Comparison of ENCODE assay signal across 19 cellular contexts in the genomic region with DNA sequence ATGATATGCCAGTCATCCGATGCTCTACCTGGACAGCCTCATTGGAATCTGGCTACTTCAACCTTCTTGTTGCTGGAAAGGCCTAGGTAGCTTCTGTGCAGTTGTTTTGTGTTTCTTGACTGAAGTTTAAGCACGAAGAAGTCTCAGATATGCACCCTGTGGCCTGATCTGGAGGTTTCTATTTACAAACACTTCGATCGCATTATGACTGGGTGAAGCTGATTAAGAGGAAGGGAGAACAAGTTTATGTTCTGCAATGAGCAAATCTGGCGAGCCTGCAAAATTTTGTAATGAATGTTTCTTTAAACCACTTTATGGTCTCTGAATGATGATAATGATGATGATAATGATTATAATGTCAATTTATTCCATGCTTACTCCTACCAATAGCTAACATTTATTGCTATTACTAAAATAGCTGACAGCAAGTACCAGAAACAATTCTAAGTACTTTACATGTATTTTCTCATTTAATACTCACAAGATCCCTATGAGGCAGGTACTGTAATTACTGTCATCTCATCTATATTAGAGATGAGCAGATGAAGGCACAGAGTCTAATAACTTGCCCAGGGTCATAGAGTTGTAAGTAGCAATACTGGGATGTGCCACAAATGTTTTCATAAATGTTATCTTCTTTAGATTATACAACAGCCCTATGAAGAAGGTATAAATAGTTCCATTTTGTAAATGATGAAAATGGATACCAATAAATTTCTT.
A peak's percentile ranks its signal among the peaks of the same experiment; 100 is the strongest.
DNase-seq lines count a peak whose midpoint lies in the region; ATAC-seq and TF ChIP-seq lines count a peak whose summit lies in the region.
"Had no signal": no experiment of that assay in that cellular context is flagged by ENCODE, and none has a peak within 500 bp of the region (broad histone marks: within the 10 kb centered on the region; RNA-seq: fewer than 3 reads in every experiment).

No MANE protein-coding gene starts in this region.

- no peak overlapping the region for H3K27ac ChIP-seq in RWPE1
- H3K27ac ChIP-seq: ascending aorta, heart left ventricle, pancreas, thoracic aorta had no signal

- H3K36me3 Mint-ChIP-seq in activated T-cell treated with anti-CD3 and anti-CD28 coated beads, Interleukin-2, amount 50 U/mL, for 4 hours (ENCODE audit: insufficient read depth), result no peaks in the 10 kb centered on the region
- no peaks in the 10 kb centered on the region for H3K36me3 Mint-ChIP-seq in stimulated activated memory B cell treated with anti-CD40 and anti-IgM and Interleukin-4, amounts not matched to agents 10 μg/mL and 1 μg/mL and 100 μg/mL, for 72 hours
- H3K36me3 Mint-ChIP-seq in T-helper 2 cell treated with Interferon-gamma antibody and Interleukin-4, amounts not matched to agents 5 μg/mL and 100 μg/mL, for 36 hours (ENCODE audit: low read depth), result no peaks in the 10 kb centered on the region

- peaks cover 6% of the 10 kb centered on the region for H3K27me3 Mint-ChIP-seq in activated T-cell treated with anti-CD3 and anti-CD28 coated beads, Interleukin-2, amount 50 U/mL, for 4 hours (ENCODE audit: low read depth)
- no peaks in the 10 kb centered on the region for H3K27me3 Mint-ChIP-seq in stimulated activated memory B cell treated with anti-CD40 and anti-IgM and Interleukin-4, amounts not matched to agents 10 μg/mL and 1 μg/mL and 100 μg/mL, for 72 hours
- peaks cover 9% of the 10 kb centered on the region for H3K27me3 Mint-ChIP-seq in T-helper 2 cell treated with Interferon-gamma antibody and Interleukin-4, amounts not matched to agents 5 μg/mL and 100 μg/mL, for 36 hours (ENCODE audit: low read depth)

- ATAC-seq in activated T-cell treated with anti-CD3 and anti-CD28 coated beads, Interleukin-2, amount 50 U/mL, for 4 hours, result peak; percentile 58 to 75
- ATAC-seq in GM19468 (IDR thresholded peaks at IDR 0.05; ENCODE audit: extremely low read depth, unreplicated experiment), result peak; percentile 42
- ATAC-seq in HG03095 (IDR thresholded peaks at IDR 0.05; ENCODE audit: unreplicated experiment), result peak; percentile 98
- ATAC-seq in stimulated activated memory B cell treated with anti-CD40 and anti-IgM and Interleukin-4, amounts not matched to agents 10 μg/mL and 1 μg/mL and 100 μg/mL, for 72 hours, result peak; percentile 81
- ATAC-seq: esophagus mucosa, heart left ventricle, pancreas had no signal

- no peak for DNase-seq in activated T-cell treated with anti-CD3 and anti-CD28 coated beads, Interleukin-2, amount 50 U/mL, for 4 hours
- DNase-seq in activated T-cell treated with anti-CD3 and anti-CD28 coated beads for 4 hours, result no peak
- DNase-seq in RWPE1 (ENCODE audit: low spot score), result no peak
- no peak for DNase-seq in T-helper 2 cell treated with Interferon-gamma antibody and Interleukin-4, amounts not matched to agents 5 μg/mL and 100 μg/mL, for 36 hours (ENCODE audit: low spot score)
- DNase-seq in NCI-H524 (lab: John Stamatoyannopoulos, UW), result no peak
- DNase-seq: COR-L47, cortex of kidney, heart left ventricle, kidney glomerular epithelial cell, NCI-H2081, NCI-H748 treated with DMSO at 0.1 percent for 48 hours, pancreas had no signal

- no peaks in the 10 kb centered on the region for H3K4me1 Mint-ChIP-seq in activated T-cell treated with anti-CD3 and anti-CD28 coated beads, Interleukin-2, amount 50 U/mL, for 4 hours (ENCODE audit: low read depth)
- H3K4me1 Mint-ChIP-seq in stimulated activated memory B cell treated with anti-CD40 and anti-IgM and Interleukin-4, amounts not matched to agents 10 μg/mL and 1 μg/mL and 100 μg/mL, for 72 hours, result peaks cover 6% of the 10 kb centered on the region
- no peaks in the 10 kb centered on the region for H3K4me1 Mint-ChIP-seq in T-helper 2 cell treated with Interferon-gamma antibody and Interleukin-4, amounts not matched to agents 5 μg/mL and 100 μg/mL, for 36 hours (ENCODE audit: low read depth)

- POLR2A ChIA-PET in RWPE1 (lab: Yijun Ruan, JAX; ENCODE audit: low non-redundant PET), result no interaction called here

- CTCF ChIA-PET in RWPE1 (lab: Yijun Ruan, JAX), result no interaction called here

- TF ChIP-seq CTCF in RWPE1 (conservative IDR thresholded peaks at IDR 0.05; ENCODE audit: low read depth), result no peak

- no peak overlapping the region for H3K27ac Mint-ChIP-seq in stimulated activated memory B cell treated with anti-CD40 and anti-IgM and Interleukin-4, amounts not matched to agents 10 μg/mL and 1 μg/mL and 100 μg/mL, for 72 hours
- no peak overlapping the region for H3K27ac Mint-ChIP-seq in T-helper 2 cell treated with Interferon-gamma antibody and Interleukin-4, amounts not matched to agents 5 μg/mL and 100 μg/mL, for 36 hours
- H3K27ac Mint-ChIP-seq: T-helper 1 cell treated with Interleukin-12 subunit alpha and Interleukin-12 subunit beta and Interleukin-4 antibody, amounts not matched to agents 30 μg/mL and 1 μg/mL, for 36 hours had no signal

- H3K4me3 Mint-ChIP-seq in activated T-cell treated with anti-CD3 and anti-CD28 coated beads, Interleukin-2, amount 50 U/mL, for 4 hours, result no peak overlapping the region
- no peak overlapping the region for H3K4me3 Mint-ChIP-seq in stimulated activated memory B cell treated with anti-CD40 and anti-IgM and Interleukin-4, amounts not matched to agents 10 μg/mL and 1 μg/mL and 100 μg/mL, for 72 hours
- no peak overlapping the region for H3K4me3 Mint-ChIP-seq in T-helper 2 cell treated with Interferon-gamma antibody and Interleukin-4, amounts not matched to agents 5 μg/mL and 100 μg/mL, for 36 hours
- H3K4me3 Mint-ChIP-seq: T-helper 1 cell treated with Interleukin-12 subunit alpha and Interleukin-12 subunit beta and Interleukin-4 antibody, amounts not matched to agents 30 μg/mL and 1 μg/mL, for 36 hours had no signal

- H3K9me3 Mint-ChIP-seq in activated T-cell treated with anti-CD3 and anti-CD28 coated beads, Interleukin-2, amount 50 U/mL, for 4 hours, result no peaks in the 10 kb centered on the region
- H3K9me3 Mint-ChIP-seq in stimulated activated memory B cell treated with anti-CD40 and anti-IgM and Interleukin-4, amounts not matched to agents 10 μg/mL and 1 μg/mL and 100 μg/mL, for 72 hours, result no peaks in the 10 kb centered on the region
- no peaks in the 10 kb centered on the region for H3K9me3 Mint-ChIP-seq in T-helper 2 cell treated with Interferon-gamma antibody and Interleukin-4, amounts not matched to agents 5 μg/mL and 100 μg/mL, for 36 hours
- H3K9me3 Mint-ChIP-seq: T-helper 1 cell treated with Interleukin-12 subunit alpha and Interleukin-12 subunit beta and Interleukin-4 antibody, amounts not matched to agents 30 μg/mL and 1 μg/mL, for 36 hours had no signal

Comparison
In these comparisons a context has a peak if more than half of its experiments do, and no peak if none do; other contexts are left out.
1. ATAC-seq: peak in every context shown above with its lines; median percentile 98 in HG03095; 81 in stimulated activated memory B cell treated with anti-CD40 and anti-IgM and Interleukin-4, amounts not matched to agents 10 μg/mL and 1 μg/mL and 100 μg/mL, for 72 hours; 66 in activated T-cell treated with anti-CD3 and anti-CD28 coated beads, Interleukin-2, amount 50 U/mL, for 4 hours; 42 in GM19468.